ENCODE assay signal across 18 cellular contexts in genomic region chr11:99601179-99601578, GRCh38.
A peak's percentile ranks its signal among the peaks of the same experiment; 100 is the strongest.
DNase-seq lines count a peak whose midpoint lies in the region; ATAC-seq lines count a peak whose summit lies in the region.
"Had no signal": no experiment of that assay in that cellular context is flagged by ENCODE, and none has a peak within 500 bp of the region (broad histone marks: within the 10 kb centered on the region; RNA-seq: fewer than 3 reads in every experiment).

No MANE protein-coding gene starts in this region.

- ATAC-seq in GM18909 (IDR thresholded peaks at IDR 0.05; ENCODE audit: poor library complexity, unreplicated experiment) (peak; percentile 64), GM21619 (IDR thresholded peaks at IDR 0.05; ENCODE audit: unreplicated experiment) (peak; percentile 80), HG03354 (IDR thresholded peaks at IDR 0.05; ENCODE audit: poor library complexity, severe bottlenecking, unreplicated experiment) (peak; percentile 56), HG03460 (IDR thresholded peaks at IDR 0.05; ENCODE audit: unreplicated experiment) (peak; percentile 64), GM21423 (IDR thresholded peaks at IDR 0.05; ENCODE audit: unreplicated experiment) (no peak)
- ATAC-seq: GM23338, HCT116 had no signal

- DNase-seq in activated CD4-positive, alpha-beta T cell treated with anti-CD3 and anti-CD28 coated beads, Interleukin-2, amount 50 U/mL, for 4 hours, result no peak
- no peak for DNase-seq in activated CD4-positive, alpha-beta memory T cell treated with anti-CD3 and anti-CD28 coated beads for 36 hours
- no peak for DNase-seq in stimulated activated CD4-positive, alpha-beta T cell treated with anti-CD3 and anti-CD28 coated beads, Interleukin-2, amount 100 ng/mL, for 48 hours
- DNase-seq: C1 segment of cervical spinal cord; Calu3; CD4-positive, alpha-beta memory T cell; COR-L47; DMS53; DMS79 treated with DMSO at 0.1 percent for 48 hours; GF-D8; H9 had no signal

- intact Hi-C loops in activated CD4-positive, alpha-beta memory T cell treated with anti-CD3 and anti-CD28 coated beads for 36 hours (cut with micrococcal nuclease), result no loop called here

- H3K27me3 Mint-ChIP-seq in activated CD4-positive, alpha-beta memory T cell treated with anti-CD3 and anti-CD28 coated beads for 36 hours, result no peaks in the 10 kb centered on the region
- H3K27me3 Mint-ChIP-seq: CD4-positive, alpha-beta memory T cell had no signal

- no peaks in the 10 kb centered on the region for H3K36me3 Mint-ChIP-seq in activated CD4-positive, alpha-beta memory T cell treated with anti-CD3 and anti-CD28 coated beads for 36 hours
- H3K36me3 Mint-ChIP-seq: CD4-positive, alpha-beta memory T cell had no signal

- H3K27ac Mint-ChIP-seq in activated CD4-positive, alpha-beta memory T cell treated with anti-CD3 and anti-CD28 coated beads for 36 hours, result no peak overlapping the region
- H3K27ac Mint-ChIP-seq: GM23338, H9 had no signal

- H3K4me1 Mint-ChIP-seq in activated CD4-positive, alpha-beta memory T cell treated with anti-CD3 and anti-CD28 coated beads for 36 hours (ENCODE audit: low read depth), result no peaks in the 10 kb centered on the region
- H3K4me1 Mint-ChIP-seq: CD4-positive, alpha-beta memory T cell; GM23338; H9 had no signal

- POLR2A ChIA-PET in activated CD4-positive, alpha-beta memory T cell treated with anti-CD3 and anti-CD28 coated beads for 36 hours (lab: Charles Lee), result no interaction called here

- H3K4me3 Mint-ChIP-seq in activated CD4-positive, alpha-beta memory T cell treated with anti-CD3 and anti-CD28 coated beads for 36 hours, result no peak overlapping the region
- H3K4me3 Mint-ChIP-seq: CD4-positive, alpha-beta memory T cell; GM23338; H9 had no signal

- H3K9me3 Mint-ChIP-seq in activated CD4-positive, alpha-beta memory T cell treated with anti-CD3 and anti-CD28 coated beads for 36 hours, result peaks cover 4% of the 10 kb centered on the region
- H3K9me3 Mint-ChIP-seq: GM23338, H9 had no signal

- CTCF ChIA-PET in activated CD4-positive, alpha-beta memory T cell treated with anti-CD3 and anti-CD28 coated beads for 36 hours (lab: Charles Lee), result no interaction called here
